In genomic region chr6:127420558-127420957, GRCh38 we compare ENCODE assay signal across 8 cellular contexts. TPM values are rescaled to one million over a fixed set of nuclear protein-coding genes. Genes with fewer than 3 reads are reported as not detected.
DNase-seq lines count a peak whose midpoint lies in the region; ATAC-seq and TF ChIP-seq lines count a peak whose summit lies in the region.

No MANE protein-coding gene starts in this region.

- 8% methylated on average over 2 of the region's 2 CpGs for WGBS in HUES64

- DNase-seq in ELF-1 (ENCODE audit: low read depth, low spot score): peak; percentile 83
- DNase-seq in RWPE2 (ENCODE audit: low spot score): no peak
- DNase-seq in activated T-helper 1 cell treated with anti-CD3 and anti-CD28 coated beads, Interleukin-12 subunit alpha, Interleukin-12 subunit beta, Interleukin-2, Interleukin-4 antibody, amounts not matched to agents 30 ng/mL and 10 ng/mL and 1 ng/mL, durations not matched to agents 14 hours and 24 hours and 36 hours (ENCODE audit: low spot score): peak; percentile 73
- DNase-seq in foreskin melanocyte: peak; percentile 87
- peak; percentile 88 for DNase-seq in pons (ENCODE audit: low spot score)
- peak; percentile 76 for DNase-seq in ureter (ENCODE audit: low spot score)

- H3K9me3 ChIP-seq in HUES64 (ENCODE audit: insufficient read depth, low read depth, low read length) (no peaks in the 10 kb centered on the region), RWPE2 (ENCODE audit: severe bottlenecking) (no peaks in the 10 kb centered on the region)

- TF ChIP-seq CTCF in RWPE2 (IDR thresholded peaks at IDR 0.05; ENCODE audit: poor library complexity, severe bottlenecking): peak; percentile 75

- no peaks in the 10 kb centered on the region for H3K27me3 Mint-ChIP-seq in activated T-helper 1 cell treated with anti-CD3 and anti-CD28 coated beads, Interleukin-12 subunit alpha, Interleukin-12 subunit beta, Interleukin-2, Interleukin-4 antibody, amounts not matched to agents 30 ng/mL and 10 ng/mL and 1 ng/mL, durations not matched to agents 14 hours and 24 hours and 36 hours (ENCODE audit: insufficient read depth)

- H3K9ac ChIP-seq in HUES64 (ENCODE audit: low read depth, low read length): no peak overlapping the region

- no peak overlapping the region for H3K4me3 ChIP-seq in HUES64 (ENCODE audit: low read length)
- no peak overlapping the region for H3K4me3 ChIP-seq in RWPE2 (ENCODE audit: severe bottlenecking)

- H3K36me3 ChIP-seq in HUES64 (ENCODE audit: insufficient read depth, low read length): no peaks in the 10 kb centered on the region
- H3K36me3 ChIP-seq in RWPE2 (ENCODE audit: low read depth): no peaks in the 10 kb centered on the region

- H3K4me3 Mint-ChIP-seq in activated T-helper 1 cell treated with anti-CD3 and anti-CD28 coated beads, Interleukin-12 subunit alpha, Interleukin-12 subunit beta, Interleukin-2, Interleukin-4 antibody, amounts not matched to agents 30 ng/mL and 10 ng/mL and 1 ng/mL, durations not matched to agents 14 hours and 24 hours and 36 hours: peak overlapping the region; percentile 3

- ATAC-seq in GM21619 (IDR thresholded peaks at IDR 0.05; ENCODE audit: unreplicated experiment) (peak; percentile 100), RWPE2 (ENCODE audit: low read depth) (peak; percentile 100)

- peak overlapping the region; percentile 47 for H3K27ac Mint-ChIP-seq in activated T-helper 1 cell treated with anti-CD3 and anti-CD28 coated beads, Interleukin-12 subunit alpha, Interleukin-12 subunit beta, Interleukin-2, Interleukin-4 antibody, amounts not matched to agents 30 ng/mL and 10 ng/mL and 1 ng/mL, durations not matched to agents 14 hours and 24 hours and 36 hours

- intact Hi-C loops in activated T-helper 1 cell treated with anti-CD3 and anti-CD28 coated beads, Interleukin-12 subunit alpha, Interleukin-12 subunit beta, Interleukin-2, Interleukin-4 antibody, amounts not matched to agents 30 ng/mL and 10 ng/mL and 1 ng/mL, durations not matched to agents 14 hours and 24 hours and 36 hours (cut with micrococcal nuclease): loop anchor here (1.0 to 10.0 kb wide), 12 partner anchors 17 to 1080 kb away; partner anchors contain the start of genes CENPW, ECHDC1, RNF146 and THEMIS

- H3K9me3 Mint-ChIP-seq in activated T-helper 1 cell treated with anti-CD3 and anti-CD28 coated beads, Interleukin-12 subunit alpha, Interleukin-12 subunit beta, Interleukin-2, Interleukin-4 antibody, amounts not matched to agents 30 ng/mL and 10 ng/mL and 1 ng/mL, durations not matched to agents 14 hours and 24 hours and 36 hours: no peaks in the 10 kb centered on the region

- H3K27me3 ChIP-seq in HUES64 (ENCODE audit: insufficient read depth, low read length) (no peaks in the 10 kb centered on the region), RWPE2 (ENCODE audit: insufficient read depth, poor library complexity, severe bottlenecking) (no peaks in the 10 kb centered on the region)

- H3K4me1 Mint-ChIP-seq in activated T-helper 1 cell treated with anti-CD3 and anti-CD28 coated beads, Interleukin-12 subunit alpha, Interleukin-12 subunit beta, Interleukin-2, Interleukin-4 antibody, amounts not matched to agents 30 ng/mL and 10 ng/mL and 1 ng/mL, durations not matched to agents 14 hours and 24 hours and 36 hours (ENCODE audit: low read depth): peaks cover 17% of the 10 kb centered on the region

- H3K36me3 Mint-ChIP-seq in activated T-helper 1 cell treated with anti-CD3 and anti-CD28 coated beads, Interleukin-12 subunit alpha, Interleukin-12 subunit beta, Interleukin-2, Interleukin-4 antibody, amounts not matched to agents 30 ng/mL and 10 ng/mL and 1 ng/mL, durations not matched to agents 14 hours and 24 hours and 36 hours (ENCODE audit: low read depth): no peaks in the 10 kb centered on the region

- H3K4me1 ChIP-seq in HUES64 (ENCODE audit: insufficient read depth, low read length): peaks cover 15% of the 10 kb centered on the region; the same call in 1 of the 2 replicates
- H3K4me1 ChIP-seq in RWPE2 (ENCODE audit: insufficient read depth, poor library complexity, severe bottlenecking): peaks cover 7% of the 10 kb centered on the region

- H3K27ac ChIP-seq in HUES64 (ENCODE audit: low read depth, low read length) (peak overlapping the region; percentile 29), RWPE2 (ENCODE audit: poor library complexity, severe bottlenecking) (no peak overlapping the region)

RNA-seq across cellular contexts. Expression of gene KIAA0408, which starts 38.6 kb away (rescaled TPM):
- 6.2 TPM for polyA plus RNA-seq in HUES64 (2013, experiment 1 of 2)
- 4.2 TPM for polyA plus RNA-seq in HUES64 (2013, experiment 2 of 2)
- 14.7 and 16.9 TPM in 2 replicates for total RNA-seq in activated T-helper 1 cell treated with anti-CD3 and anti-CD28 coated beads, Interleukin-12 subunit alpha, Interleukin-12 subunit beta, Interleukin-2, Interleukin-4 antibody, amounts not matched to agents 30 ng/mL and 10 ng/mL and 1 ng/mL, durations not matched to agents 14 hours and 24 hours and 36 hours
- total RNA-seq in ureter: 12.8 TPM
